Comparison of ENCODE assay signal across 8 cellular contexts in genomic region chr19:7533281-7533819, GRCh38. TPM values are rescaled to one million over a fixed set of nuclear protein-coding genes. Genes with fewer than 3 reads are reported as not detected.
DNase-seq lines count a peak whose midpoint lies in the region; ATAC-seq, FAIRE-seq and TF ChIP-seq lines count a peak whose summit lies in the region.

No MANE protein-coding gene starts in this region.

- intact Hi-C loops in HepG2 (cut with micrococcal nuclease; ENCODE audit: unreplicated experiment), result no loop called here

- no peaks in the 10 kb centered on the region; a peak in 1 of 5 replicates for H3K36me3 ChIP-seq in HepG2 (replicated peaks in 1 of 2; ENCODE audit: control insufficient read depth in 1 of 2, insufficient read depth in 2 of 2, low read length in 2 of 2)

- H4K20me1 ChIP-seq in HepG2 (ENCODE audit: insufficient read depth, low read length), result no peaks in the 10 kb centered on the region

- H3K27ac ChIP-seq in HepG2 (ENCODE audit: extremely low read length, insufficient read depth, low read length), result peak overlapping the region; percentile 84

- no peaks in the 10 kb centered on the region for H3K9me3 Mint-ChIP-seq in chondrocyte (ENCODE audit: low read depth)
- no peaks in the 10 kb centered on the region for H3K9me3 Mint-ChIP-seq in stimulated activated naive CD8-positive, alpha-beta T cell treated with anti-CD3 and anti-CD28 coated beads, Interleukin-15, amount 100 ng/mL, for 72 hours

- peak overlapping the region; percentile 89 for H3K4me2 ChIP-seq in HepG2 (ENCODE audit: low read depth, low read length)

- no peaks in the 10 kb centered on the region for H3K79me2 ChIP-seq in HepG2 (ENCODE audit: insufficient read depth, low read length)

- peaks cover 28% of the 10 kb centered on the region for H3K4me1 Mint-ChIP-seq in chondrocyte (ENCODE audit: low read depth)
- H3K4me1 Mint-ChIP-seq in stimulated activated naive CD8-positive, alpha-beta T cell treated with anti-CD3 and anti-CD28 coated beads, Interleukin-15, amount 100 ng/mL, for 72 hours, result peaks cover 33% of the 10 kb centered on the region

- WGBS in HepG2 (ENCODE audit: low lambda C conversion rate), result 88% methylated on average over 22 of the region's 27 CpGs

- in situ Hi-C loops in HepG2 (cut with HindIII; ENCODE audit: extremely low pct_ligation_motif_present, low pct_unique_long_range_greater_than_20kb), result no loop called here

- peak; percentile 64 for DNase-seq in AG08395 (ENCODE audit: low spot score)
- no peak for DNase-seq in LNCaP clone FGC (ENCODE audit: low read depth)
- DNase-seq in chondrocyte (ENCODE audit: low spot score), result no peak
- DNase-seq in HepG2 (ENCODE audit: low spot score), result no peak
- no peak for DNase-seq in stimulated activated naive CD8-positive, alpha-beta T cell treated with anti-CD3 and anti-CD28 coated beads, Interleukin-15, amount 100 ng/mL, for 72 hours
- no peak for DNase-seq in GM10266 (ENCODE audit: extremely low spot score)

- H2AFZ ChIP-seq in HepG2 (ENCODE audit: low read length), result no peak overlapping the region

- no peak for TF ChIP-seq POLR2A in HepG2 (IDR thresholded peaks at IDR 0.05; ENCODE audit: insufficient read depth in 1 of 2, low read depth in 2 of 2, low read length in 2 of 2)

- H3K27me3 ChIP-seq in HepG2 (ENCODE audit: control insufficient read depth in 1 of 2, insufficient read depth in 2 of 2, low read length in 2 of 2), result no peaks in the 10 kb centered on the region; a peak in 1 of 5 replicates

- H3K36me3 Mint-ChIP-seq in chondrocyte (ENCODE audit: low read depth), result peaks cover 10% of the 10 kb centered on the region

- POLR2A ChIA-PET in HepG2 (lab: Yijun Ruan, JAX), result no interaction called here

- no TSS peak for BruUV-seq in HepG2 (replicated peaks; lab: Mats Ljungman, UMichigan)

- H3K4me3 Mint-ChIP-seq in chondrocyte (ENCODE audit: unreplicated experiment), result peak overlapping the region; percentile 98
- peak overlapping the region; percentile 97 to 98 for H3K4me3 Mint-ChIP-seq in stimulated activated naive CD8-positive, alpha-beta T cell treated with anti-CD3 and anti-CD28 coated beads, Interleukin-15, amount 100 ng/mL, for 72 hours

- TF ChIP-seq CTCF in LNCaP clone FGC (IDR thresholded peaks at IDR 0.05; ENCODE audit: control insufficient read depth, extremely low read depth, insufficient read depth) (no peak), chondrocyte (IDR thresholded peaks at IDR 0.05) (no peak), HepG2 (CRISPR knock-in tag; IDR thresholded peaks at IDR 0.05) (no peak), GM10266 (IDR thresholded peaks at IDR 0.05; ENCODE audit: control insufficient read depth, insufficient read depth, low read depth, missing control alignments) (no peak)

- H3K9me3 ChIP-seq in HepG2 (ENCODE audit: low read length), result no peaks in the 10 kb centered on the region

- H3K27me3 Mint-ChIP-seq in chondrocyte (ENCODE audit: low read depth), result no peaks in the 10 kb centered on the region
- no peaks in the 10 kb centered on the region for H3K27me3 Mint-ChIP-seq in stimulated activated naive CD8-positive, alpha-beta T cell treated with anti-CD3 and anti-CD28 coated beads, Interleukin-15, amount 100 ng/mL, for 72 hours

- H3K9ac ChIP-seq in HepG2 (ENCODE audit: insufficient read depth, low read depth, low read length), result peak overlapping the region; percentile 81

- H3K27ac Mint-ChIP-seq in chondrocyte (ENCODE audit: unreplicated experiment), result peak overlapping the region; percentile 98
- H3K27ac Mint-ChIP-seq in stimulated activated naive CD8-positive, alpha-beta T cell treated with anti-CD3 and anti-CD28 coated beads, Interleukin-15, amount 100 ng/mL, for 72 hours, result peak overlapping the region; percentile 33 to 86

- H3K4me3 ChIP-seq in LNCaP clone FGC (ENCODE audit: low read depth, low read length) (peak overlapping the region; percentile 95), HepG2 (replicated peaks in 1 of 3; ENCODE audit: insufficient read depth in 1 of 3, low read depth in 2 of 3, low read length in 3 of 3) (peak overlapping the region; percentile 91 to 97 (median 94); a peak in 4 of 6 replicates)

- CTCF ChIA-PET in HepG2 (lab: Yijun Ruan, JAX; ENCODE audit: low intra/inter-chr PET ratio, low total read pairs), result no interaction called here

- FAIRE-seq in HepG2 (lab: Jason Lieb, UNC), result no peak

- TF ChIP-seq EP300 in HepG2 (IDR thresholded peaks at IDR 0.05; ENCODE audit: low read depth in 2 of 2, low read length in 2 of 2), result no peak
- TF ChIP-seq EP300 in HepG2 (CRISPR knock-in tag; IDR thresholded peaks at IDR 0.05; ENCODE audit: borderline replicate concordance), result no peak

- no peak for TF ChIP-seq RAD21 in HepG2 (CRISPR knock-in tag; IDR thresholded peaks at IDR 0.05)

- H3K4me1 ChIP-seq in HepG2 (ENCODE audit: insufficient read depth, low read length), result peaks cover 14% of the 10 kb centered on the region

- no peak for ATAC-seq in HepG2
- no peak for ATAC-seq in stimulated activated naive CD8-positive, alpha-beta T cell treated with anti-CD3 and anti-CD28 coated beads, Interleukin-15, amount 100 ng/mL, for 72 hours
- no peak for ATAC-seq in HG02642 (IDR thresholded peaks at IDR 0.05; ENCODE audit: poor library complexity, unreplicated experiment)
- no peak for ATAC-seq in HG02678 (IDR thresholded peaks at IDR 0.05; ENCODE audit: unreplicated experiment)

RNA-seq across cellular contexts. Expression of gene PNPLA6, which starts 2.2 kb away (rescaled TPM):
- total RNA-seq in chondrocyte (78.1 to 97.9 TPM (median 87.9 TPM) in 3 replicates), HepG2 (2016; rRNA removed; fragmentation: Illumina TruSeq; extraction: Trizol) (11.1 and 28.2 TPM in 2 replicates)
- 6.7 and 9.9 TPM in 2 replicates for total RNA-seq in HepG2 (2016; cell fraction: cytosol; rRNA removed; fragmentation: Illumina TruSeq; extraction: Trizol; ENCODE audit: low read depth)
- total RNA-seq in HepG2 (2016; cell fraction: insoluble cytoplasmic fraction; rRNA removed; fragmentation: Illumina TruSeq; extraction: Trizol), result 7.3 and 24.9 TPM in 2 replicates
- total RNA-seq in HepG2 (2016; cell fraction: membrane; rRNA removed; fragmentation: Illumina TruSeq; extraction: Trizol), result 9.5 and 10.2 TPM in 2 replicates
- 39.4 and 51.4 TPM in 2 replicates for total RNA-seq in HepG2 (2016; cell fraction: nucleus; rRNA removed; fragmentation: Illumina TruSeq; extraction: Trizol)
- polyA plus RNA-seq in HepG2 (2011; rRNA removed), result 24.9 and 28.4 TPM in 2 replicates
- polyA plus RNA-seq in HepG2 (2011; cell fraction: cytosol; rRNA removed), result 8.4 and 14.6 TPM in 2 replicates
- polyA plus RNA-seq in HepG2 (2011; cell fraction: nucleus; rRNA removed), result 192 and 272 TPM in 2 replicates
- 22.0 and 47.4 TPM in 2 replicates for polyA plus RNA-seq in HepG2 (2012)
- 4.0 and 4.8 TPM in 2 replicates for polyA plus RNA-seq in HepG2 (2016; cell fraction: cytosol; fragmentation: Illumina TruSeq; extraction: Trizol; ENCODE audit: low read depth)
- polyA plus RNA-seq in HepG2 (2016; cell fraction: insoluble cytoplasmic fraction; fragmentation: Illumina TruSeq; extraction: Trizol; ENCODE audit: low read depth), result 9.1 and 14.0 TPM in 2 replicates
- 4.9 and 7.2 TPM in 2 replicates for polyA plus RNA-seq in HepG2 (2016; cell fraction: membrane; fragmentation: Illumina TruSeq; extraction: Trizol; ENCODE audit: low read depth)
- polyA plus RNA-seq in HepG2 (2016; cell fraction: nucleus; fragmentation: Illumina TruSeq; extraction: Trizol; ENCODE audit: insufficient read depth, low read depth), result 115 and 120 TPM in 2 replicates
- 20.0 and 49.5 TPM in 2 replicates for polyA minus RNA-seq in HepG2 (2011; rRNA and poly(A)+ RNA removed; ENCODE audit: low replicate concordance)
- 21.5 and 23.2 TPM in 2 replicates for polyA minus RNA-seq in HepG2 (2011; cell fraction: cytosol; rRNA and poly(A)+ RNA removed)
- 37.4 and 52.5 TPM in 2 replicates for polyA minus RNA-seq in HepG2 (2011; cell fraction: nucleus; rRNA and poly(A)+ RNA removed)

RNA-seq across cellular contexts. Expression of gene MCOLN1, which starts 10.9 kb away (rescaled TPM):
- total RNA-seq in chondrocyte (25.9 to 27.9 TPM (median 27.8 TPM) in 3 replicates), HepG2 (2016; rRNA removed; fragmentation: Illumina TruSeq; extraction: Trizol) (1.9 and 3.4 TPM in 2 replicates)
- total RNA-seq in HepG2 (2016; cell fraction: cytosol; rRNA removed; fragmentation: Illumina TruSeq; extraction: Trizol; ENCODE audit: low read depth), result 3.4 and 4.1 TPM in 2 replicates
- 1.8 and 4.3 TPM in 2 replicates for total RNA-seq in HepG2 (2016; cell fraction: insoluble cytoplasmic fraction; rRNA removed; fragmentation: Illumina TruSeq; extraction: Trizol)
- total RNA-seq in HepG2 (2016; cell fraction: membrane; rRNA removed; fragmentation: Illumina TruSeq; extraction: Trizol), result 2.4 and 3.4 TPM in 2 replicates
- total RNA-seq in HepG2 (2016; cell fraction: nucleus; rRNA removed; fragmentation: Illumina TruSeq; extraction: Trizol), result 3.8 and 4.3 TPM in 2 replicates
- 11.6 and 15.7 TPM in 2 replicates for polyA plus RNA-seq in HepG2 (2011; rRNA removed)
- 6.4 and 7.4 TPM in 2 replicates for polyA plus RNA-seq in HepG2 (2011; cell fraction: cytosol; rRNA removed)
- polyA plus RNA-seq in HepG2 (2011; cell fraction: nucleus; rRNA removed), result 29.1 and 39.0 TPM in 2 replicates
- 3.4 and 4.8 TPM in 2 replicates for polyA plus RNA-seq in HepG2 (2012)
- 2.3 and 3.2 TPM in 2 replicates for polyA plus RNA-seq in HepG2 (2016; cell fraction: cytosol; fragmentation: Illumina TruSeq; extraction: Trizol; ENCODE audit: low read depth)
- polyA plus RNA-seq in HepG2 (2016; cell fraction: insoluble cytoplasmic fraction; fragmentation: Illumina TruSeq; extraction: Trizol; ENCODE audit: low read depth), result 2.9 and 3.5 TPM in 2 replicates
- polyA plus RNA-seq in HepG2 (2016; cell fraction: membrane; fragmentation: Illumina TruSeq; extraction: Trizol; ENCODE audit: low read depth), result 3.3 and 3.4 TPM in 2 replicates
- polyA plus RNA-seq in HepG2 (2016; cell fraction: nucleus; fragmentation: Illumina TruSeq; extraction: Trizol; ENCODE audit: insufficient read depth, low read depth), result 16.6 and 21.1 TPM in 2 replicates
- polyA minus RNA-seq in HepG2 (2011; rRNA and poly(A)+ RNA removed; ENCODE audit: low replicate concordance), result 19.2 and 110 TPM in 2 replicates
- polyA minus RNA-seq in HepG2 (2011; cell fraction: cytosol; rRNA and poly(A)+ RNA removed), result 2.4 and 4.4 TPM in 2 replicates
- 4.8 and 5.9 TPM in 2 replicates for polyA minus RNA-seq in HepG2 (2011; cell fraction: nucleus; rRNA and poly(A)+ RNA removed)

RNA-seq across cellular contexts. Expression of gene ZNF358, which starts 17.4 kb away (rescaled TPM):
- total RNA-seq in chondrocyte (72.8 to 78.9 TPM (median 78.1 TPM) in 3 replicates), HepG2 (2016; rRNA removed; fragmentation: Illumina TruSeq; extraction: Trizol) (6.4 and 9.1 TPM in 2 replicates)
- 29.8 and 30.7 TPM in 2 replicates for total RNA-seq in HepG2 (2016; cell fraction: cytosol; rRNA removed; fragmentation: Illumina TruSeq; extraction: Trizol; ENCODE audit: low read depth)
- 7.4 and 8.8 TPM in 2 replicates for total RNA-seq in HepG2 (2016; cell fraction: insoluble cytoplasmic fraction; rRNA removed; fragmentation: Illumina TruSeq; extraction: Trizol)
- 40.6 and 43.0 TPM in 2 replicates for total RNA-seq in HepG2 (2016; cell fraction: membrane; rRNA removed; fragmentation: Illumina TruSeq; extraction: Trizol)
- 4.2 and 4.8 TPM in 2 replicates for total RNA-seq in HepG2 (2016; cell fraction: nucleus; rRNA removed; fragmentation: Illumina TruSeq; extraction: Trizol)
- polyA plus RNA-seq in HepG2 (2011; rRNA removed), result 36.3 and 37.0 TPM in 2 replicates
- polyA plus RNA-seq in HepG2 (2011; cell fraction: cytosol; rRNA removed), result 27.2 and 34.8 TPM in 2 replicates
- polyA plus RNA-seq in HepG2 (2011; cell fraction: nucleus; rRNA removed), result 16.8 and 18.8 TPM in 2 replicates
- 18.3 and 24.5 TPM in 2 replicates for polyA plus RNA-seq in HepG2 (2012)
- 89.1 and 102 TPM in 2 replicates for polyA plus RNA-seq in HepG2 (2016; cell fraction: cytosol; fragmentation: Illumina TruSeq; extraction: Trizol; ENCODE audit: low read depth)
- polyA plus RNA-seq in HepG2 (2016; cell fraction: insoluble cytoplasmic fraction; fragmentation: Illumina TruSeq; extraction: Trizol; ENCODE audit: low read depth), result 21.6 and 26.7 TPM in 2 replicates
- polyA plus RNA-seq in HepG2 (2016; cell fraction: membrane; fragmentation: Illumina TruSeq; extraction: Trizol; ENCODE audit: low read depth), result 106 and 124 TPM in 2 replicates
- polyA plus RNA-seq in HepG2 (2016; cell fraction: nucleus; fragmentation: Illumina TruSeq; extraction: Trizol; ENCODE audit: insufficient read depth, low read depth), result 18.5 and 20.8 TPM in 2 replicates
- 17.5 and 24.9 TPM in 2 replicates for polyA minus RNA-seq in HepG2 (2011; rRNA and poly(A)+ RNA removed; ENCODE audit: low replicate concordance)
- 11.3 and 15.3 TPM in 2 replicates for polyA minus RNA-seq in HepG2 (2011; cell fraction: cytosol; rRNA and poly(A)+ RNA removed)
- 2.2 and 3.4 TPM in 2 replicates for polyA minus RNA-seq in HepG2 (2011; cell fraction: nucleus; rRNA and poly(A)+ RNA removed)

RNA-seq across cellular contexts. Expression of gene PEX11G, which starts 44.5 kb away (rescaled TPM):
- total RNA-seq in chondrocyte (1.7 to 2.6 TPM (median 2.3 TPM) in 3 replicates), HepG2 (2016; rRNA removed; fragmentation: Illumina TruSeq; extraction: Trizol) (not detected in 2 replicates)
- not detected in 2 replicates for total RNA-seq in HepG2 (2016; cell fraction: cytosol; rRNA removed; fragmentation: Illumina TruSeq; extraction: Trizol; ENCODE audit: low read depth)
- not detected in 2 replicates for total RNA-seq in HepG2 (2016; cell fraction: insoluble cytoplasmic fraction; rRNA removed; fragmentation: Illumina TruSeq; extraction: Trizol)
- not detected in 2 replicates for total RNA-seq in HepG2 (2016; cell fraction: membrane; rRNA removed; fragmentation: Illumina TruSeq; extraction: Trizol)
- not detected in 2 replicates for total RNA-seq in HepG2 (2016; cell fraction: nucleus; rRNA removed; fragmentation: Illumina TruSeq; extraction: Trizol)
- polyA plus RNA-seq in HepG2 (2011; rRNA removed), result not detected in 2 replicates
- 0.07 TPM in 1 of 2 replicates, not detected in the other for polyA plus RNA-seq in HepG2 (2011; cell fraction: cytosol; rRNA removed)
- 0.12 and 0.16 TPM in 2 replicates for polyA plus RNA-seq in HepG2 (2011; cell fraction: nucleus; rRNA removed)
- polyA plus RNA-seq in HepG2 (2012), result not detected in 2 replicates
- not detected in 2 replicates for polyA plus RNA-seq in HepG2 (2016; cell fraction: cytosol; fragmentation: Illumina TruSeq; extraction: Trizol; ENCODE audit: low read depth)
- polyA plus RNA-seq in HepG2 (2016; cell fraction: insoluble cytoplasmic fraction; fragmentation: Illumina TruSeq; extraction: Trizol; ENCODE audit: low read depth), result not detected in 2 replicates
- not detected in 2 replicates for polyA plus RNA-seq in HepG2 (2016; cell fraction: membrane; fragmentation: Illumina TruSeq; extraction: Trizol; ENCODE audit: low read depth)
- polyA plus RNA-seq in HepG2 (2016; cell fraction: nucleus; fragmentation: Illumina TruSeq; extraction: Trizol; ENCODE audit: insufficient read depth, low read depth), result not detected in 2 replicates
- 1.4 TPM in 1 of 2 replicates, not detected in the other for polyA minus RNA-seq in HepG2 (2011; rRNA and poly(A)+ RNA removed; ENCODE audit: low replicate concordance)
- polyA minus RNA-seq in HepG2 (2011; cell fraction: cytosol; rRNA and poly(A)+ RNA removed), result not detected in 2 replicates
- not detected in 2 replicates for polyA minus RNA-seq in HepG2 (2011; cell fraction: nucleus; rRNA and poly(A)+ RNA removed)
